Comparison of ENCODE assay signal across 20 cellular contexts in the genomic region with DNA sequence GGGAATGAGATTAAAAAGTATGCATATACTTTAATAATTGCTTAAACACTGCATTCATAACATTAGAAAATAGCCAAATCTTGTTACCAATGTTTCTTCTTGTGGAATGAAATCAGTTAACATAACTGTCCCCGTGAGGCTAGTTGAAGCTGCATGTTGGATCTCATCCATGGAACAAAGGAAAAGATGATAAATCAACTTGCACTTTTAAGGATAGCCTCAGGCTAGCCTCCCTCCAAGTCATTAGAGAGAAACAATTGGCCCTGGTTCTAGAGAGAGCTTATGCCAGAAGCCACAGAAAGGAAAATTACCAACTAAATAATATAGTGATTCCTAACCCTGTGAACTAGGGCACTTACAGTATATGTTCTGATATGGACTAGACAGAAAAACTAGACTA.
"Had no signal": no experiment of that assay in that cellular context is flagged by ENCODE, and none has a peak within 500 bp of the region (broad histone marks: within the 10 kb centered on the region; RNA-seq: fewer than 3 reads in every experiment).

No MANE protein-coding gene starts in this region.

- H3K4me3 Mint-ChIP-seq: activated CD4-positive, alpha-beta memory T cell treated with anti-CD3 and anti-CD28 coated beads for 36 hours; activated naive CD4-positive, alpha-beta T cell treated with anti-CD3 and anti-CD28 coated beads for 36 hours; activated T-cell treated with anti-CD3 and anti-CD28 coated beads, Interleukin-2, amount 50 U/mL, for 72 hours; memory B cell; nephron progenitor cell had no signal

- H3K9me3 ChIP-seq: colonic mucosa, esophagus muscularis mucosa, gastroesophageal sphincter, tibial artery had no signal

- DNase-seq: activated CD4-positive, alpha-beta memory T cell treated with anti-CD3 and anti-CD28 coated beads for 36 hours; activated CD4-positive, alpha-beta T cell treated with anti-CD3 and anti-CD28 coated beads for 48 hours; activated effector memory CD4-positive, alpha-beta T cell treated with Interleukin-2 at 50 U/mL for 16 hours; activated naive CD4-positive, alpha-beta T cell treated with anti-CD3 and anti-CD28 coated beads for 36 hours; activated T-cell treated with anti-CD3 and anti-CD28 coated beads, Interleukin-2, amount 50 U/mL, for 72 hours; amygdala; colonic mucosa; head of caudate nucleus; hypothalamus; nephron progenitor cell; nucleus accumbens; right cardiac atrium; stimulated activated CD4-positive, alpha-beta T cell treated with anti-CD3 and anti-CD28 coated beads, Interleukin-12 subunit alpha, Interleukin-12 subunit beta, amount 100 ng/mL, for 4 hours; stimulated activated CD4-positive, alpha-beta T cell treated with anti-CD3 and anti-CD28 coated beads, Interleukin-4, amount 100 ng/mL, for 4 hours; stimulated activated naive CD8-positive, alpha-beta T cell treated with anti-CD3 and anti-CD28 coated beads, Interleukin-15, Interleukin-2, amounts not matched to agents 100 U/mL and 50 U/mL, for 24 hours; tibial artery had no signal

- H3K9ac ChIP-seq: parathyroid adenoma had no signal

- H3K4me3 ChIP-seq: colonic mucosa, esophagus muscularis mucosa, gastroesophageal sphincter, tibial artery had no signal

- H3K79me2 ChIP-seq: parathyroid adenoma had no signal

- H3K36me3 ChIP-seq: colonic mucosa, esophagus muscularis mucosa, gastroesophageal sphincter, tibial artery had no signal

- H3K27me3 Mint-ChIP-seq: activated CD4-positive, alpha-beta memory T cell treated with anti-CD3 and anti-CD28 coated beads for 36 hours had no signal

- H3K27ac Mint-ChIP-seq: activated CD4-positive, alpha-beta memory T cell treated with anti-CD3 and anti-CD28 coated beads for 36 hours; activated naive CD4-positive, alpha-beta T cell treated with anti-CD3 and anti-CD28 coated beads for 36 hours; activated T-cell treated with anti-CD3 and anti-CD28 coated beads, Interleukin-2, amount 50 U/mL, for 72 hours; memory B cell; nephron progenitor cell had no signal

- ATAC-seq: activated T-cell treated with anti-CD3 and anti-CD28 coated beads, Interleukin-2, amount 50 U/mL, for 72 hours; gastroesophageal sphincter; right cardiac atrium; stimulated activated naive CD8-positive, alpha-beta T cell treated with anti-CD3 and anti-CD28 coated beads, Interleukin-15, Interleukin-2, amounts not matched to agents 100 U/mL and 50 U/mL, for 24 hours had no signal

- H3K9me3 Mint-ChIP-seq: activated CD4-positive, alpha-beta memory T cell treated with anti-CD3 and anti-CD28 coated beads for 36 hours; activated naive CD4-positive, alpha-beta T cell treated with anti-CD3 and anti-CD28 coated beads for 36 hours; activated T-cell treated with anti-CD3 and anti-CD28 coated beads, Interleukin-2, amount 50 U/mL, for 72 hours; memory B cell; nephron progenitor cell had no signal

- H3K4me1 ChIP-seq: colonic mucosa, parathyroid adenoma, tibial artery had no signal

- H3K36me3 Mint-ChIP-seq: activated CD4-positive, alpha-beta memory T cell treated with anti-CD3 and anti-CD28 coated beads for 36 hours; memory B cell had no signal

- H3K27me3 ChIP-seq: colonic mucosa, esophagus muscularis mucosa, gastroesophageal sphincter, tibial artery had no signal

- H3K27ac ChIP-seq: colonic mucosa, gastroesophageal sphincter, parathyroid adenoma, tibial artery had no signal

- H3K4me1 Mint-ChIP-seq: nephron progenitor cell had no signal

- H2AFZ ChIP-seq: parathyroid adenoma had no signal
